Comparison of ENCODE assay signal across 10 cellular contexts in the genomic region with DNA sequence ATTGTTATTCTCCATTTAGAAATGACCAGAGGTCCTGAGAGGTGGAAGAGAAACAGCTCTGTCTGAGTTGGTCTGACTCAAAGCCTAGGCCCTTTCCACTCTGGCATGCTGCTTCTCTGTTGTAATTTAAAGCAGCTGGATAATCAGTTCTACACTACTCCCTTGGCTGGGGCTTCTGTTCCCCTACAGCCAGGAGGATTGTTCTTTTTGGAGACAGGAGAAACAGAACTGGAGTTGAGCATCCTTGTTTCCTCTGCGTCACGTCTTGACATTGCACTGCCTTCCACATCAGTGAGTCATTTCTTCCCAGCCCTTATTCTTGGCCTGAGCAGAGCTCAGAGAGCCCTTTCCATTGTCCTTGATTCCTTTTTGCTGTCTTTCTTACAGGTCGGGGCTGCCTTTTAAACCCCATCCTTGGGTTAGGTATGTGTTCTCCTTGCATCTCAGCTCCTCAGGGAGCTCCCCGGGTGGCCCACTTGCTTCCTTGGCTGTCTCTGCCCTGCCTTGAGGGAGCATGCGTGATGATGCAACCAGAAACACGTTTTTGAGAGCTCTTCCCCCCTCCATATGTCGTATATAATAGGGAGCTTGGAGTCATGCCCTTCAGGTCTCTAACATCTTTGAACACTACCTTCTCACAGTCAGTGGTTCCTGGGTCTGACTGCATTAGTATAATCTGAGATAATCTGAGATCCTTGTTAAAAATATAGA. TPM values are rescaled to one million over a fixed set of nuclear protein-coding genes. Genes with fewer than 3 reads are reported as not detected.
DNase-seq lines count a peak whose midpoint lies in the region; ATAC-seq and TF ChIP-seq lines count a peak whose summit lies in the region.
"Had no signal": no experiment of that assay in that cellular context is flagged by ENCODE, and none has a peak within 500 bp of the region (broad histone marks: within the 10 kb centered on the region; RNA-seq: fewer than 3 reads in every experiment).

No MANE protein-coding gene starts in this region.

- TF ChIP-seq CTCF in choroid plexus epithelial cell (conservative IDR thresholded peaks at IDR 0.05; ENCODE audit: low read depth, low read length) (no peak), left lung (IDR thresholded peaks at IDR 0.05) (no peak), upper lobe of right lung (IDR thresholded peaks at IDR 0.05) (no peak)

- H3K4me1 Mint-ChIP-seq in naive thymus-derived CD8-positive, alpha-beta T cell, result peaks cover 0 to 2% (median 0%) of the 10 kb centered on the region in 4 donors

- H3K9me3 Mint-ChIP-seq in naive thymus-derived CD8-positive, alpha-beta T cell, result no peaks in the 10 kb centered on the region
- H3K9me3 Mint-ChIP-seq: nephron progenitor cell had no signal

- DNase-seq in NCI-H226 (peak; percentile 12), choroid plexus epithelial cell (ENCODE audit: low read depth) (peak; percentile 54), left lung (no peak), upper lobe of right lung (no peak)
- no peak for DNase-seq in naive thymus-derived CD8-positive, alpha-beta T cell
- DNase-seq: activated CD8-positive, alpha-beta T cell treated with anti-CD3 and anti-CD28 coated beads, Interleukin-2, amount 10 ng/mL, durations not matched to agents 7 days and 5 days; nephron progenitor cell had no signal

- H3K4me1 ChIP-seq in left lung (peaks cover 0 to 7% of the 10 kb centered on the region in 2 donors), upper lobe of right lung (peaks cover 7% of the 10 kb centered on the region)

- H3K36me3 ChIP-seq in left lung (peaks cover 0 to 56% of the 10 kb centered on the region in 2 donors), upper lobe of right lung (peaks cover 66% of the 10 kb centered on the region)
- H3K36me3 ChIP-seq: cardiac muscle cell had no signal

- no peaks in the 10 kb centered on the region for H3K27me3 Mint-ChIP-seq in naive thymus-derived CD8-positive, alpha-beta T cell

- POLR2A ChIA-PET in naive thymus-derived CD8-positive, alpha-beta T cell (lab: Charles Lee), result no interaction called here

- H3K27me3 ChIP-seq in left lung (no peaks in the 10 kb centered on the region), upper lobe of right lung (no peaks in the 10 kb centered on the region)
- H3K27me3 ChIP-seq: cardiac muscle cell had no signal

- ATAC-seq in left lung, result peak; percentile 47
- no peak for ATAC-seq in upper lobe of right lung
- ATAC-seq in GM21390 (IDR thresholded peaks at IDR 0.05; ENCODE audit: unreplicated experiment), result no peak
- ATAC-seq in naive thymus-derived CD8-positive, alpha-beta T cell, result no peak
- no peak for ATAC-seq in HG03469 (IDR thresholded peaks at IDR 0.05; ENCODE audit: unreplicated experiment)
- ATAC-seq: activated CD8-positive, alpha-beta T cell treated with anti-CD3 and anti-CD28 coated beads, Interleukin-2, amount 10 ng/mL, durations not matched to agents 7 days and 5 days had no signal

- intact Hi-C loops in left lung (cut with DNase I), result no loop called here
- intact Hi-C loops in upper lobe of right lung (cut with DNase I), result no loop called here

- H3K4me3 ChIP-seq in choroid plexus epithelial cell (ENCODE audit: low read depth, low read length) (no peak overlapping the region), left lung (no peak overlapping the region), upper lobe of right lung (no peak overlapping the region)
- H3K4me3 ChIP-seq: cardiac muscle cell had no signal

- H3K9me3 ChIP-seq in left lung (no peaks in the 10 kb centered on the region), upper lobe of right lung (no peaks in the 10 kb centered on the region)

- H3K27ac ChIP-seq in left lung (no peak overlapping the region), upper lobe of right lung (peak overlapping the region; percentile 56)
- H3K27ac ChIP-seq: cardiac muscle cell had no signal

- peak overlapping the region in 1 of 10 donors; percentile 52 for H3K27ac Mint-ChIP-seq in naive thymus-derived CD8-positive, alpha-beta T cell
- H3K27ac Mint-ChIP-seq: activated CD8-positive, alpha-beta T cell treated with anti-CD3 and anti-CD28 coated beads, Interleukin-2, amount 10 ng/mL, durations not matched to agents 7 days and 5 days; nephron progenitor cell had no signal

- H3K36me3 Mint-ChIP-seq in naive thymus-derived CD8-positive, alpha-beta T cell, result peaks cover 0 to 76% (median 35%) of the 10 kb centered on the region in 3 donors

- H3K4me3 Mint-ChIP-seq in naive thymus-derived CD8-positive, alpha-beta T cell, result no peak overlapping the region
- H3K4me3 Mint-ChIP-seq: activated CD8-positive, alpha-beta T cell treated with anti-CD3 and anti-CD28 coated beads, Interleukin-2, amount 10 ng/mL, durations not matched to agents 7 days and 5 days; nephron progenitor cell had no signal

RNA-seq across cellular contexts. Expression of gene CYB5R2, which starts 35.7 kb away (rescaled TPM):
- total RNA-seq in left lung (10 to 100 TPM in 1 of 2 donors, 1 to 10 TPM in 1; 7.9 to 13.1 TPM), upper lobe of right lung (14.2 TPM)
- not detected for total RNA-seq in naive thymus-derived CD8-positive, alpha-beta T cell
- polyA plus RNA-seq in naive thymus-derived CD8-positive, alpha-beta T cell, result under 1 TPM in 2 of 3 donors, not detected in 1; 0.02 to 0.10 TPM

Comparison
In these comparisons a context has a peak if more than half of its experiments do, and no peak if none do; other contexts are left out.
1. DNase-seq: peak in NCI-H226 (single experiment) and choroid plexus epithelial cell (single experiment); none in left lung (0 of 2), upper lobe of right lung (single experiment) and naive thymus-derived CD8-positive, alpha-beta T cell (0 of 10).
2. RNA of gene CYB5R2, which starts 35.7 kb away (total RNA-seq): 14.2 TPM in upper lobe of right lung (single experiment) and 7.9 to 13.1 TPM in left lung; not detected in naive thymus-derived CD8-positive, alpha-beta T cell; every median in the first group is over 4 times any median in the second.